1 cellular context compared by ENCODE assay signal in the genomic region with DNA sequence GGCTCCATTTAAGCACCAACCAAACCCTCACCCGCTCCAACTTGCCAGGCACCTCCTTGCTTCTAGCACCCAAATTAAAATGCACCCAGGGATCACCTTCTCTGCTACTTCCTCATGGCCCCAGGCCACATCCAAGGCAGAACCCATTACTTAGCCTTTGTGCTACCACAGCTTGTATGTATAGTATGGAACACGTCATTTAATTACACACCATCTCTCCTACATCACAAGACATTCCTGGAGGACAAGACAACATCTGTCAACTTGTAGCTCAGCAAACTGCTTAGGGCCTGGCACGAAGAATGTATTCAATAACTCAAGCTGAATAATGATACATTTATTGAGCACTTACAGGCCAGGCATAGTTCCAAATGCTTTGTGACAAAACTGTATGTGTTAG.
TF ChIP-seq lines count a peak whose summit lies in the region.

No MANE protein-coding gene starts in this region.

TF ChIP-seq in WTC11, 78 proteins besides CTCF, POLR2A, EP300 and RAD21 (continued from another document):
- TF ChIP-seq, protein P1, sequence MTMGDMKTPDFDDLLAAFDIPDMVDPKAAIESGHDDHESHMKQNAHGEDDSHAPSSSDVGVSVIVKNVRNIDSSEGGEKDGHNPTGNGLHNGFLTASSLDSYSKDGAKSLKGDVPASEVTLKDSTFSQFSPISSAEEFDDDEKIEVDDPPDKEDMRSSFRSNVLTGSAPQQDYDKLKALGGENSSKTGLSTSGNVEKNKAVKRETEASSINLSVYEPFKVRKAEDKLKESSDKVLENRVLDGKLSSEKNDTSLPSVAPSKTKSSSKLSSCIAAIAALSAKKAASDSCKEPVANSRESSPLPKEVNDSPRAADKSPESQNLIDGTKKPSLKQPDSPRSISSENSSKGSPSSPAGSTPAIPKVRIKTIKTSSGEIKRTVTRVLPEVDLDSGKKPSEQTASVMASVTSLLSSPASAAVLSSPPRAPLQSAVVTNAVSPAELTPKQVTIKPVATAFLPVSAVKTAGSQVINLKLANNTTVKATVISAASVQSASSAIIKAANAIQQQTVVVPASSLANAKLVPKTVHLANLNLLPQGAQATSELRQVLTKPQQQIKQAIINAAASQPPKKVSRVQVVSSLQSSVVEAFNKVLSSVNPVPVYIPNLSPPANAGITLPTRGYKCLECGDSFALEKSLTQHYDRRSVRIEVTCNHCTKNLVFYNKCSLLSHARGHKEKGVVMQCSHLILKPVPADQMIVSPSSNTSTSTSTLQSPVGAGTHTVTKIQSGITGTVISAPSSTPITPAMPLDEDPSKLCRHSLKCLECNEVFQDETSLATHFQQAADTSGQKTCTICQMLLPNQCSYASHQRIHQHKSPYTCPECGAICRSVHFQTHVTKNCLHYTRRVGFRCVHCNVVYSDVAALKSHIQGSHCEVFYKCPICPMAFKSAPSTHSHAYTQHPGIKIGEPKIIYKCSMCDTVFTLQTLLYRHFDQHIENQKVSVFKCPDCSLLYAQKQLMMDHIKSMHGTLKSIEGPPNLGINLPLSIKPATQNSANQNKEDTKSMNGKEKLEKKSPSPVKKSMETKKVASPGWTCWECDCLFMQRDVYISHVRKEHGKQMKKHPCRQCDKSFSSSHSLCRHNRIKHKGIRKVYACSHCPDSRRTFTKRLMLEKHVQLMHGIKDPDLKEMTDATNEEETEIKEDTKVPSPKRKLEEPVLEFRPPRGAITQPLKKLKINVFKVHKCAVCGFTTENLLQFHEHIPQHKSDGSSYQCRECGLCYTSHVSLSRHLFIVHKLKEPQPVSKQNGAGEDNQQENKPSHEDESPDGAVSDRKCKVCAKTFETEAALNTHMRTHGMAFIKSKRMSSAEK (CRISPR knock-in tag; IDR thresholded peaks at IDR 0.05; ENCODE audit: borderline replicate concordance), result no peak
- TF ChIP-seq GABPB1 (CRISPR knock-in tag; IDR thresholded peaks at IDR 0.05) (no peak), NR3C1 (CRISPR knock-in tag; conservative IDR thresholded peaks at IDR 0.05; ENCODE audit: low read depth) (no peak), HMGA2 (CRISPR knock-in tag; IDR thresholded peaks at IDR 0.05) (no peak)
- TF ChIP-seq, protein P2, sequence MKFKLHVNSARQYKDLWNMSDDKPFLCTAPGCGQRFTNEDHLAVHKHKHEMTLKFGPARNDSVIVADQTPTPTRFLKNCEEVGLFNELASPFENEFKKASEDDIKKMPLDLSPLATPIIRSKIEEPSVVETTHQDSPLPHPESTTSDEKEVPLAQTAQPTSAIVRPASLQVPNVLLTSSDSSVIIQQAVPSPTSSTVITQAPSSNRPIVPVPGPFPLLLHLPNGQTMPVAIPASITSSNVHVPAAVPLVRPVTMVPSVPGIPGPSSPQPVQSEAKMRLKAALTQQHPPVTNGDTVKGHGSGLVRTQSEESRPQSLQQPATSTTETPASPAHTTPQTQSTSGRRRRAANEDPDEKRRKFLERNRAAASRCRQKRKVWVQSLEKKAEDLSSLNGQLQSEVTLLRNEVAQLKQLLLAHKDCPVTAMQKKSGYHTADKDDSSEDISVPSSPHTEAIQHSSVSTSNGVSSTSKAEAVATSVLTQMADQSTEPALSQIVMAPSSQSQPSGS (CRISPR knock-in tag; IDR thresholded peaks at IDR 0.05; ENCODE audit: borderline replicate concordance, low read depth), result no peak
